In the genomic region with DNA sequence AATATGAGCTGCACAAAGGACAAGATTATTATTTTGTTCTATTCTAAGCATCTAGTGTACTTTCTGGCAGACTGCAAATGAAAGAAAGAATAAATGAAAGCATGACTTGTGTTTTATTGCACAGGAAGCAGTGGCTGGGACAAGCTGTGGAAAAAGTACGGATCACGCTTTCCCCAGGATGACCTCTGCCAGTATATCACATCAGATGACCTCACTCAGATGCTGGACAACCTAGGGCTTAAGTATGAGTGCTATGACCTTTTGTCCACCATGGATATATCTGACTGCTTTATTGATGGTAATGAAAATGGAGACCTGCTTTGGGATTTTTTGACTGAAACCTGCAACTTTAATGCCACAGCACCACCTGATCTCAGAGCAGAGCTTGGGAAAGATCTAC, we compare ENCODE assay signal across 2 cellular contexts.
TF ChIP-seq lines count a peak whose summit lies in the region.

No MANE protein-coding gene starts in this region.

TF ChIP-seq in K562, 482 proteins besides CTCF, POLR2A, EP300 and RAD21:
- TF ChIP-seq ZNF551 (CRISPR knock-in tag; IDR thresholded peaks at IDR 0.05) = no peak
- no peak for TF ChIP-seq ZNF583 (CRISPR knock-in tag; IDR thresholded peaks at IDR 0.05)
- TF ChIP-seq ELF1 (tag; IDR thresholded peaks at IDR 0.05) = no peak
- TF ChIP-seq HMGN3 (IDR thresholded peaks at IDR 0.05; ENCODE audit: borderline replicate concordance, extremely low read depth, insufficient read length, low read depth, low read length) = no peak
- no peak for TF ChIP-seq GTF2F1 (IDR thresholded peaks at IDR 0.05; ENCODE audit: low read depth, low read length)
- no peak for TF ChIP-seq TEAD2 (tag; IDR thresholded peaks at IDR 0.05)
- TF ChIP-seq HLTF (IDR thresholded peaks at IDR 0.05) = no peak
- TF ChIP-seq, protein P1, sequence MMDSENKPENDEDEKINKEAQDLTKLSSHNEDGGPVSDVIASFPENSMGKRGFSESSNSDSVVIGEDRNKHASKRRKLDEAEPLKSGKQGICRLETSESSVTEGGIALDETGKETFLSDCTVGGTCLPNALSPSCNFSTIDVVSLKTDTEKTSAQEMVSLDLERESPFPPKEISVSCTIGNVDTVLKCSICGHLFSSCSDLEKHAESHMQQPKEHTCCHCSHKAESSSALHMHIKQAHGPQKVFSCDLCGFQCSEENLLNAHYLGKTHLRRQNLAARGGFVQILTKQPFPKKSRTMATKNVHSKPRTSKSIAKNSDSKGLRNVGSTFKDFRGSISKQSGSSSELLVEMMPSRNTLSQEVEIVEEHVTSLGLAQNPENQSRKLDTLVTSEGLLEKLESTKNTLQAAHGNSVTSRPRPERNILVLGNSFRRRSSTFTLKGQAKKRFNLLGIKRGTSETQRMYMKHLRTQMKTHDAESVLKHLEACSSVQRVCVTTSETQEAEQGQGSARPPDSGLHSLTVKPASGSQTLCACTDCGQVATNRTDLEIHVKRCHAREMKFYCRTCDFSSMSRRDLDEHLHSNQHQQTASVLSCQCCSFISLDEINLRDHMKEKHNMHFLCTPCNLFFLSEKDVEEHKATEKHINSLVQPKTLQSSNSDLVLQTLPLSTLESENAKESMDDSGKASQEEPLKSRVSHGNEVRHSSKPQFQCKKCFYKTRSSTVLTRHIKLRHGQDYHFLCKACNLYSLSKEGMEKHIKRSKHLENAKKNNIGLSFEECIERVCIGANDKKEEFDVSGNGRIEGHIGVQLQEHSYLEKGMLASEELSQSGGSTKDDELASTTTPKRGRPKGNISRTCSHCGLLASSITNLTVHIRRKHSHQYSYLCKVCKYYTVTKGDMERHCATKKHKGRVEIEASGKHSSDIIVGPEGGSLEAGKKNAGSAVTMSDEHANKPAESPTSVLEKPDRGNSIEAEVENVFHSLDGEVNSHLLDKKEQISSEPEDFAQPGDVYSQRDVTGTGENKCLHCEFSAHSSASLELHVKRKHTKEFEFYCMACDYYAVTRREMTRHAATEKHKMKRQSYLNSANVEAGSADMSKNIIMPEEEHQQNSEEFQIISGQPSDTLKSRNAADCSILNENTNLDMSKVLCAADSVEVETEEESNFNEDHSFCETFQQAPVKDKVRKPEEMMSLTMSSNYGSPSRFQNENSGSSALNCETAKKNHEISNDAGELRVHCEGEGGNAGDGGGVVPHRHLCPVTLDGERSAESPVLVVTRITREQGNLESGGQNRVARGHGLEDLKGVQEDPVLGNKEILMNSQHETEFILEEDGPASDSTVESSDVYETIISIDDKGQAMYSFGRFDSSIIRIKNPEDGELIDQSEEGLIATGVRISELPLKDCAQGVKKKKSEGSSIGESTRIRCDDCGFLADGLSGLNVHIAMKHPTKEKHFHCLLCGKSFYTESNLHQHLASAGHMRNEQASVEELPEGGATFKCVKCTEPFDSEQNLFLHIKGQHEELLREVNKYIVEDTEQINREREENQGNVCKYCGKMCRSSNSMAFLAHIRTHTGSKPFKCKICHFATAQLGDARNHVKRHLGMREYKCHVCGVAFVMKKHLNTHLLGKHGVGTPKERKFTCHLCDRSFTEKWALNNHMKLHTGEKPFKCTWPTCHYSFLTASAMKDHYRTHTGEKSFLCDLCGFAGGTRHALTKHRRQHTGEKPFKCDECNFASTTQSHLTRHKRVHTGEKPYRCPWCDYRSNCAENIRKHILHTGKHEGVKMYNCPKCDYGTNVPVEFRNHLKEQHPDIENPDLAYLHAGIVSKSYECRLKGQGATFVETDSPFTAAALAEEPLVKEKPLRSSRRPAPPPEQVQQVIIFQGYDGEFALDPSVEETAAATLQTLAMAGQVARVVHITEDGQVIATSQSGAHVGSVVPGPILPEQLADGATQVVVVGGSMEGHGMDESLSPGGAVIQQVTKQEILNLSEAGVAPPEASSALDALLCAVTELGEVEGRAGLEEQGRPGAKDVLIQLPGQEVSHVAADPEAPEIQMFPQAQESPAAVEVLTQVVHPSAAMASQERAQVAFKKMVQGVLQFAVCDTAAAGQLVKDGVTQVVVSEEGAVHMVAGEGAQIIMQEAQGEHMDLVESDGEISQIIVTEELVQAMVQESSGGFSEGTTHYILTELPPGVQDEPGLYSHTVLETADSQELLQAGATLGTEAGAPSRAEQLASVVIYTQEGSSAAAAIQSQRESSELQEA (IDR thresholded peaks at IDR 0.05; ENCODE audit: low read depth) = no peak

TF ChIP-seq in endothelial cell of umbilical vein, 7 proteins besides CTCF, POLR2A, EP300 and RAD21:
- TF ChIP-seq, protein P2, sequence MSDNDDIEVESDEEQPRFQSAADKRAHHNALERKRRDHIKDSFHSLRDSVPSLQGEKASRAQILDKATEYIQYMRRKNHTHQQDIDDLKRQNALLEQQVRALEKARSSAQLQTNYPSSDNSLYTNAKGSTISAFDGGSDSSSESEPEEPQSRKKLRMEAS (IDR thresholded peaks at IDR 0.05; ENCODE audit: insufficient read depth, insufficient read length) = no peak
- no peak for TF ChIP-seq POLR2AphosphoS5 (IDR thresholded peaks at IDR 0.05; ENCODE audit: insufficient read depth, low read depth, low read length)
- TF ChIP-seq MYC (IDR thresholded peaks at IDR 0.05; ENCODE audit: low read depth, low read length) = no peak
- TF ChIP-seq EZH2 (IDR thresholded peaks at IDR 0.05; ENCODE audit: borderline replicate concordance, low read depth, low read length, severe bottlenecking) = no peak
- TF ChIP-seq FOS (IDR thresholded peaks at IDR 0.05; ENCODE audit: borderline replicate concordance, insufficient read depth, low read length) = no peak
- TF ChIP-seq JUN (IDR thresholded peaks at IDR 0.05; ENCODE audit: borderline replicate concordance, insufficient read depth, insufficient read length, low read depth) = no peak
- TF ChIP-seq GATA2 (IDR thresholded peaks at IDR 0.05; ENCODE audit: insufficient read depth, insufficient read length, low read depth, low read length) = no peak
